Comparison of ENCODE assay signal across 23 cellular contexts in genomic region chr12:107788690-107789458, GRCh38. TPM values are rescaled to one million over a fixed set of nuclear protein-coding genes. Genes with fewer than 3 reads are reported as not detected.
A peak's percentile ranks its signal among the peaks of the same experiment; 100 is the strongest.
DNase-seq lines count a peak whose midpoint lies in the region; ATAC-seq, FAIRE-seq and TF ChIP-seq lines count a peak whose summit lies in the region.
"Had no signal": no experiment of that assay in that cellular context is flagged by ENCODE, and none has a peak within 500 bp of the region (broad histone marks: within the 10 kb centered on the region; RNA-seq: fewer than 3 reads in every experiment).

No MANE protein-coding gene starts in this region.

- H3K9me3 ChIP-seq in Caco-2, result peaks cover 6% of the 10 kb centered on the region; the same call in 1 of the 2 replicates
- no peaks in the 10 kb centered on the region for H3K9me3 ChIP-seq in K562 (replicated peaks; ENCODE audit: control insufficient read depth, insufficient read depth, low read depth, low read length)
- no peaks in the 10 kb centered on the region for H3K9me3 ChIP-seq in neural progenitor cell (ENCODE audit: low read depth)
- no peaks in the 10 kb centered on the region for H3K9me3 ChIP-seq in tibial nerve
- no peaks in the 10 kb centered on the region for H3K9me3 ChIP-seq in uterus
- H3K9me3 ChIP-seq: Peyer's patch had no signal

- H3K4me1 ChIP-seq in Caco-2, result peaks cover 23% of the 10 kb centered on the region
- no peaks in the 10 kb centered on the region for H3K4me1 ChIP-seq in K562 (replicated peaks in 1 of 2; ENCODE audit: control insufficient read depth in 2 of 2, insufficient read depth in 2 of 2, low read length in 2 of 2)
- peaks cover 9% of the 10 kb centered on the region for H3K4me1 ChIP-seq in neural progenitor cell
- no peaks in the 10 kb centered on the region for H3K4me1 ChIP-seq in tibial nerve
- no peaks in the 10 kb centered on the region for H3K4me1 ChIP-seq in uterus
- H3K4me1 ChIP-seq: Peyer's patch had no signal

- BruUV-seq in Caco-2 (replicated peaks; lab: Mats Ljungman, UMichigan), result no TSS peak
- no TSS peak for BruUV-seq in K562 (replicated peaks; lab: Mats Ljungman, UMichigan)

- no peak for TF ChIP-seq POLR2A in K562 (conservative IDR thresholded peaks at IDR 0.05)
- TF ChIP-seq POLR2A in tibial nerve (IDR thresholded peaks at IDR 0.05), result no peak
- TF ChIP-seq POLR2A in uterus (IDR thresholded peaks at IDR 0.05), result no peak

- H3K9me1 ChIP-seq in K562 (ENCODE audit: control insufficient read depth, insufficient read depth, low read length), result no peaks in the 10 kb centered on the region

- H3K9me3 Mint-ChIP-seq in Caco-2 (ENCODE audit: unreplicated experiment) (no peaks in the 10 kb centered on the region), neural progenitor cell (peaks cover 7% of the 10 kb centered on the region)

- under 1% methylated on average over 17 of the region's 17 CpGs for WGBS in K562 (ENCODE audit: insufficient coverage, low coverage, missing lambda C conversion rate)
- WGBS in tibial nerve, 2 donors, result 72 to 75% methylated on average over 17 of the region's 17 CpGs

- peak in 1 of 2 experiments; percentile 11 for DNase-seq in Caco-2
- peak; percentile 82 for DNase-seq in NCI-H1105 treated with DMSO at 0.1 percent for 48 hours (lab: John Stamatoyannopoulos, UW)
- DNase-seq in K562 (ENCODE audit: extremely low read depth in 1 of 4, low spot score in 3 of 4), result no peak
- DNase-seq in neural progenitor cell (ENCODE audit: low spot score), result peak; percentile 3
- DNase-seq in tibial nerve (ENCODE audit: low spot score in 2 of 2), result no peak
- DNase-seq in uterus, result no peak
- no peak for DNase-seq in retina
- DNase-seq: CD8-positive, alpha-beta memory T cell; DMS53; GDM1; Kasumi-1; MG63; NCI-H1436 treated with DMSO at 0.1 percent for 48 hours; NCI-H1930; Peyer's patch; T-cell had no signal

- no peaks in the 10 kb centered on the region for H3F3A ChIP-seq in neural progenitor cell (ENCODE audit: low read depth)

- H3K4me3 Mint-ChIP-seq in Caco-2 (ENCODE audit: unreplicated experiment), result peak overlapping the region; percentile 29
- H3K4me3 Mint-ChIP-seq in neural progenitor cell, result no peak overlapping the region
- H3K4me3 Mint-ChIP-seq: CD8-positive, alpha-beta memory T cell; T-cell had no signal

- H3K27me3 Mint-ChIP-seq in Caco-2 (ENCODE audit: insufficient read depth, unreplicated experiment) (no peaks in the 10 kb centered on the region), neural progenitor cell (ENCODE audit: insufficient read depth, low read depth) (peaks cover 4% of the 10 kb centered on the region)

- H3K36me3 Mint-ChIP-seq in Caco-2 (ENCODE audit: insufficient read depth, unreplicated experiment) (no peaks in the 10 kb centered on the region), neural progenitor cell (no peaks in the 10 kb centered on the region)
- H3K36me3 Mint-ChIP-seq: T-cell had no signal

- TF ChIP-seq EP300 in K562 (IDR thresholded peaks at IDR 0.05; ENCODE audit: low read length) (no peak), tibial nerve (IDR thresholded peaks at IDR 0.05) (no peak)

- TF ChIP-seq CTCF in Caco-2 (IDR thresholded peaks at IDR 0.05; ENCODE audit: insufficient read depth in 1 of 2, low read depth in 1 of 2, low read length in 1 of 2, severe bottlenecking in 1 of 2, unreplicated experiment in 1 of 2), result no peak
- TF ChIP-seq CTCF in K562 (IDR thresholded peaks at IDR 0.05 in 2 of 3, conservative IDR thresholded peaks at IDR 0.05 in 1 of 3; ENCODE audit: insufficient read depth in 2 of 3, low read depth in 1 of 3, low read length in 3 of 3), result no peak
- TF ChIP-seq CTCF in neural progenitor cell (IDR thresholded peaks at IDR 0.05), result no peak
- no peak for TF ChIP-seq CTCF in tibial nerve (IDR thresholded peaks at IDR 0.05)
- no peak for TF ChIP-seq CTCF in uterus (IDR thresholded peaks at IDR 0.05)

- H3K27me3 ChIP-seq in Caco-2 (replicated peaks; ENCODE audit: control insufficient read depth, insufficient read depth, low read length) (no peaks in the 10 kb centered on the region), K562 (ENCODE audit: control insufficient read depth in 2 of 2, insufficient read depth in 2 of 2, low read length in 2 of 2) (peaks cover 5 to 12% of the 10 kb centered on the region in 2 experiments; a peak in 3 of 5 replicates), neural progenitor cell (no peaks in the 10 kb centered on the region), tibial nerve (no peaks in the 10 kb centered on the region), uterus (no peaks in the 10 kb centered on the region)
- H3K27me3 ChIP-seq: MG63, Peyer's patch had no signal

- H3K4me2 ChIP-seq in K562 (ENCODE audit: insufficient read depth, low read length) (no peak overlapping the region), neural progenitor cell (peak overlapping the region; percentile 2)

- no peak for FAIRE-seq in K562 (lab: Jason Lieb, UNC)
- FAIRE-seq: A204.1, GM18507, HTR-8/SVneo had no signal

- H3K79me2 ChIP-seq in K562 (ENCODE audit: control insufficient read depth, insufficient read depth, low read length), result no peaks in the 10 kb centered on the region
- no peaks in the 10 kb centered on the region for H3K79me2 ChIP-seq in neural progenitor cell (ENCODE audit: low read depth)

- intact Hi-C loops in Caco-2 (cut with micrococcal nuclease; ENCODE audit: unreplicated experiment), result no loop called here
- intact Hi-C loops in K562 (cut with micrococcal nuclease), result no loop called here
- intact Hi-C loops in uterus (cut with DNase I; ENCODE audit: low total_unique reads), result no loop called here

- POLR2A ChIA-PET in Caco-2 (lab: Charles Lee), result no interaction called here
- POLR2A ChIA-PET in K562 (lab: Yijun Ruan, JAX), result no interaction called here

- no peak for TF ChIP-seq RAD21 in K562 (CRISPR knock-in tag; conservative IDR thresholded peaks at IDR 0.05 in 1 of 2, IDR thresholded peaks at IDR 0.05 in 1 of 2)

- CTCF ChIA-PET in Caco-2 (lab: Charles Lee), result no interaction called here
- CTCF ChIA-PET in K562 (lab: Yijun Ruan, JAX; ENCODE audit: low intra/inter-chr PET ratio), result no interaction called here

- ATAC-seq in K562, result no peak
- ATAC-seq: T-cell had no signal

- H3K27ac ChIP-seq in K562 (ENCODE audit: extremely low read depth, low read depth, low read length) (no peak overlapping the region), neural progenitor cell (no peak overlapping the region), tibial nerve (no peak overlapping the region), uterus (no peak overlapping the region)
- H3K27ac ChIP-seq: C4-2B, Peyer's patch had no signal

- no peaks in the 10 kb centered on the region for H4K20me1 ChIP-seq in K562 (replicated peaks; ENCODE audit: control insufficient read depth, insufficient read depth, low read length)
- H4K20me1 ChIP-seq in neural progenitor cell (ENCODE audit: low read depth), result no peaks in the 10 kb centered on the region

- H3K4me3 ChIP-seq in Caco-2 (ENCODE audit: low read depth, low read length) (no peak overlapping the region), K562 (no peak overlapping the region), neural progenitor cell (no peak overlapping the region), tibial nerve (no peak overlapping the region), uterus (no peak overlapping the region)
- H3K4me3 ChIP-seq: MG63, Peyer's patch had no signal

- H3K9ac ChIP-seq in K562 (ENCODE audit: insufficient read depth in 1 of 2, low read depth in 2 of 2, low read length in 2 of 2) (no peak overlapping the region), neural progenitor cell (no peak overlapping the region)

- in situ Hi-C loops in K562 (cut with MboI), result no loop called here

- H3K4me1 Mint-ChIP-seq in Caco-2 (ENCODE audit: low read depth, unreplicated experiment), result no peaks in the 10 kb centered on the region
- no peaks in the 10 kb centered on the region for H3K4me1 Mint-ChIP-seq in neural progenitor cell
- H3K4me1 Mint-ChIP-seq: CD8-positive, alpha-beta memory T cell; T-cell had no signal

- H3K36me3 ChIP-seq in Caco-2 (ENCODE audit: control insufficient read depth, insufficient read depth, low read length) (no peaks in the 10 kb centered on the region), K562 (ENCODE audit: control insufficient read depth, insufficient read depth, low read length) (no peaks in the 10 kb centered on the region), neural progenitor cell (no peaks in the 10 kb centered on the region), tibial nerve (no peaks in the 10 kb centered on the region), uterus (no peaks in the 10 kb centered on the region)
- H3K36me3 ChIP-seq: MG63, Peyer's patch had no signal

- no peak overlapping the region for H3K27ac Mint-ChIP-seq in Caco-2 (ENCODE audit: unreplicated experiment)
- H3K27ac Mint-ChIP-seq in neural progenitor cell, result no peak overlapping the region
- H3K27ac Mint-ChIP-seq: CD8-positive, alpha-beta memory T cell; T-cell had no signal

- no peak overlapping the region for H2AFZ ChIP-seq in K562 (ENCODE audit: low read depth, low read length)
- peak overlapping the region; percentile 50 for H2AFZ ChIP-seq in neural progenitor cell (replicated peaks)

RNA-seq across cellular contexts. Expression of gene ASCL4, which starts 14.4 kb away (rescaled TPM):
- total RNA-seq in Caco-2 (2022), result not detected in 2 replicates
- total RNA-seq in K562 (2011; cell fraction: chromatin; rRNA removed; ENCODE audit: low replicate concordance), result not detected in 2 replicates
- not detected in 2 replicates for total RNA-seq in K562 (2011; cell fraction: nucleolus; rRNA removed)
- not detected in 2 replicates for total RNA-seq in K562 (2011; cell fraction: nucleoplasm; rRNA removed)
- not detected in 2 replicates for total RNA-seq in K562 (2014; rRNA removed)
- total RNA-seq in K562 (2014; rRNA removed; fragmentation: Illumina TruSeq; extraction: Trizol), result not detected in 2 replicates
- not detected in 2 replicates for total RNA-seq in K562 (2015; rRNA removed; fragmentation: Illumina TruSeq; extraction: Trizol)
- not detected in 2 replicates for total RNA-seq in K562 (2021)
- not detected in 2 replicates for polyA plus RNA-seq in K562 (2011; rRNA removed)
- not detected in 2 replicates for polyA plus RNA-seq in K562 (2011; cell fraction: cytosol; rRNA removed)
- not detected in 2 replicates for polyA plus RNA-seq in K562 (2011; cell fraction: nucleus; rRNA removed)
- not detected in 2 replicates for polyA plus RNA-seq in K562 (2012)
- polyA plus RNA-seq in K562 (2014; fragmentation: Illumina TruSeq; extraction: Trizol), result not detected in 2 replicates
- polyA plus RNA-seq in K562 (2014; fragmentation: Nextera tagmentation; extraction: Ambion mirVana), result not detected
- not detected in 2 replicates for polyA plus RNA-seq in K562 (2014; rRNA removed)
- polyA minus RNA-seq in K562 (2011; rRNA and poly(A)+ RNA removed), result not detected in 2 replicates
- polyA minus RNA-seq in K562 (2011; cell fraction: cytosol; rRNA and poly(A)+ RNA removed), result not detected in 2 replicates
- polyA minus RNA-seq in K562 (2011; cell fraction: nucleus; rRNA and poly(A)+ RNA removed), result not detected in 2 replicates
- total RNA-seq in neural progenitor cell (ENCODE audit: low replicate concordance), result not detected in 2 replicates
- under 1 TPM in 2 of 4 donors, not detected in 2; 0.22 to 0.39 TPM for total RNA-seq in tibial nerve
- total RNA-seq in uterus, result not detected
- total RNA-seq: CD8-positive, alpha-beta memory T cell; H4; NCI-H460; OCI-LY7; Peyer's patch; T-cell had no signal
- polyA plus RNA-seq: CD8-positive, alpha-beta memory T cell had no signal

RNA-seq across cellular contexts. Expression of gene PRDM4, which starts 27.9 kb away (rescaled TPM):
- total RNA-seq in Caco-2 (2022) (19.1 and 19.4 TPM in 2 replicates), K562 (2014; rRNA removed) (14.8 and 17.2 TPM in 2 replicates), K562 (2014; rRNA removed; fragmentation: Illumina TruSeq; extraction: Trizol) (20.0 and 21.2 TPM in 2 replicates), K562 (2015; rRNA removed; fragmentation: Illumina TruSeq; extraction: Trizol) (21.6 and 23.2 TPM in 2 replicates), K562 (2021) (23.6 and 26.0 TPM in 2 replicates), neural progenitor cell (ENCODE audit: low replicate concordance) (19.3 and 21.9 TPM in 2 replicates), tibial nerve (10 to 100 TPM; 25.6 to 36.9 (median 34.7) TPM), uterus (10 to 100 TPM in 3 of 4 donors, 1 to 10 TPM in 1; 5.6 to 31.9 (median 18.3) TPM)
- total RNA-seq in K562 (2011; cell fraction: chromatin; rRNA removed; ENCODE audit: low replicate concordance), result 29.8 and 47.7 TPM in 2 replicates
- 20.5 and 21.7 TPM in 2 replicates for total RNA-seq in K562 (2011; cell fraction: nucleolus; rRNA removed)
- 23.1 and 23.5 TPM in 2 replicates for total RNA-seq in K562 (2011; cell fraction: nucleoplasm; rRNA removed)
- polyA plus RNA-seq in K562 (2011; rRNA removed) (19.1 and 20.4 TPM in 2 replicates), K562 (2014; fragmentation: Illumina TruSeq; extraction: Trizol) (21.6 and 24.5 TPM in 2 replicates), K562 (2014; fragmentation: Nextera tagmentation; extraction: Ambion mirVana) (1 to 10 TPM; 5.9 to 6.6 TPM), K562 (2014; rRNA removed) (13.6 and 14.5 TPM in 2 replicates)
- polyA plus RNA-seq in K562 (2011; cell fraction: cytosol; rRNA removed), result 14.0 and 16.8 TPM in 2 replicates
- polyA plus RNA-seq in K562 (2011; cell fraction: nucleus; rRNA removed), result 19.8 and 21.1 TPM in 2 replicates
- 14.9 and 15.3 TPM in 2 replicates for polyA plus RNA-seq in K562 (2012)
- 24.0 and 24.8 TPM in 2 replicates for polyA minus RNA-seq in K562 (2011; rRNA and poly(A)+ RNA removed)
- polyA minus RNA-seq in K562 (2011; cell fraction: cytosol; rRNA and poly(A)+ RNA removed), result 14.0 and 17.9 TPM in 2 replicates
- polyA minus RNA-seq in K562 (2011; cell fraction: nucleus; rRNA and poly(A)+ RNA removed), result 18.7 and 31.2 TPM in 2 replicates

Comparison
In these comparisons a context has a peak if more than half of its experiments do, and no peak if none do; other contexts are left out.
1. DNase-seq: peak in NCI-H1105 treated with DMSO at 0.1 percent for 48 hours (single experiment) and neural progenitor cell (single experiment); none in K562 (0 of 4), tibial nerve (0 of 2), uterus (0 of 2) and retina (single experiment).